In the genomic region with DNA sequence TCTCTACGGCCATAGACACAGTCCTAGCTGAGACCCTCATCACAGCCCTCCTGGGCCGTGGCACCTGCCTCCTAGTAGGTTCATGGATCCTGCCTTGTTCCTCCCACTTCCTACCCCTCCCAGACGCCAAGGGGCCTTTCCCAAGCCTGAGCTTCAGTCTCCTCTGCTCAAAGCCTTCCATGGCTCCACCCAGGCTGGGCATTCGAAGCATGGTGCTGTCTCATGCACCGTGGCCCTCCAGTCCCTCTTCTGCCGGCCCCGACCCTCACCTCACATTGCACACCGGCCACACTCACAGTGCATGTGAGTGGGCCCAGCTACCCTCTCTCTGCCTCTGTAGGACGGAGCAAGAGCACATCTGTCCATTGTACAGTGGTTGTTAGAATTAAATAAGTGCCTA, we compare ENCODE assay signal across 21 cellular contexts. TPM values are rescaled to one million over a fixed set of nuclear protein-coding genes. Genes with fewer than 3 reads are reported as not detected.
DNase-seq lines count a peak whose midpoint lies in the region; ATAC-seq and TF ChIP-seq lines count a peak whose summit lies in the region.
"Had no signal": no experiment of that assay in that cellular context is flagged by ENCODE, and none has a peak within 500 bp of the region (broad histone marks: within the 10 kb centered on the region; RNA-seq: fewer than 3 reads in every experiment).

No MANE protein-coding gene starts in this region.

- H3K4me3 ChIP-seq in DND-41 (ENCODE audit: low read depth in 1 of 2, low read length in 2 of 2) (no peak overlapping the region), transverse colon (no peak overlapping the region)

- H3K79me2 ChIP-seq in DND-41 (ENCODE audit: insufficient read depth, low read length) = no peaks in the 10 kb centered on the region

- H4K20me1 ChIP-seq in DND-41 (ENCODE audit: insufficient read depth, low read length) = no peaks in the 10 kb centered on the region

- H3K27ac Mint-ChIP-seq in MCF 10A (ENCODE audit: low read depth, unreplicated experiment) = no peak overlapping the region
- H3K27ac Mint-ChIP-seq: H9 had no signal

- H3K27me3 ChIP-seq in DND-41 (ENCODE audit: insufficient read depth, low read length, poor library complexity) = peaks cover 4% of the 10 kb centered on the region
- H3K27me3 ChIP-seq in layer of hippocampus (ENCODE audit: control insufficient read depth, insufficient read depth, low read length) = no peaks in the 10 kb centered on the region
- no peaks in the 10 kb centered on the region for H3K27me3 ChIP-seq in transverse colon

- no peaks in the 10 kb centered on the region for H3K36me3 Mint-ChIP-seq in MCF 10A (ENCODE audit: insufficient read depth, unreplicated experiment)
- H3K36me3 Mint-ChIP-seq: CD8-positive, alpha-beta memory T cell had no signal

- TF ChIP-seq POLR2A in transverse colon (IDR thresholded peaks at IDR 0.05) = no peak

- in situ Hi-C loops in transverse colon (cut with MboI; ENCODE audit: low pct_ligation_motif_present in 1 of 4, low pct_unique_long_range_greater_than_20kb in 1 of 4, low sequenced_read_pairs in 3 of 4) = no loop called here

- peak overlapping the region; percentile 59; the same call in 1 of the 2 replicates for H2AFZ ChIP-seq in DND-41 (ENCODE audit: low read depth, low read length)

- TF ChIP-seq CTCF in DND-41 (IDR thresholded peaks at IDR 0.05; ENCODE audit: borderline replicate concordance, extremely low read depth, low read length, poor library complexity, severe bottlenecking) = no peak
- TF ChIP-seq CTCF in omental fat pad (IDR thresholded peaks at IDR 0.05) = no peak
- TF ChIP-seq CTCF in transverse colon (IDR thresholded peaks at IDR 0.05) = no peak
- no peak for TF ChIP-seq CTCF in MCF 10A (IDR thresholded peaks at IDR 0.05; ENCODE audit: unreplicated experiment)

- H3K36me3 ChIP-seq in DND-41 (ENCODE audit: insufficient read depth, low read length) (no peaks in the 10 kb centered on the region), transverse colon (no peaks in the 10 kb centered on the region)

- intact Hi-C loops in transverse colon (cut with DNase I; ENCODE audit: low total_unique reads) (no loop called here), MCF 10A (cut with micrococcal nuclease) (no loop called here)

- no peak overlapping the region for H3K9ac ChIP-seq in DND-41 (ENCODE audit: low read depth, low read length)

- CTCF ChIA-PET in MCF 10A (lab: Yijun Ruan, JAX) = interaction anchor here (5.2 kb wide), 1 partner anchor 113 kb away, joined by 25 read pairs; no protein-coding TSS in a partner anchor

- H3K4me3 Mint-ChIP-seq in MCF 10A (ENCODE audit: unreplicated experiment) = no peak overlapping the region
- H3K4me3 Mint-ChIP-seq: H9 had no signal

- ATAC-seq in DND-41 (ENCODE audit: insufficient read depth, low read depth) = no peak
- peak; percentile 37 for ATAC-seq in omental fat pad (ENCODE audit: low FRiP score)

- H3K27me3 Mint-ChIP-seq in MCF 10A (ENCODE audit: insufficient read depth, unreplicated experiment) = no peaks in the 10 kb centered on the region
- H3K27me3 Mint-ChIP-seq: CD8-positive, alpha-beta memory T cell had no signal

- no peak overlapping the region for H3K27ac ChIP-seq in DND-41 (ENCODE audit: low read length)
- peak overlapping the region; percentile 56 for H3K27ac ChIP-seq in layer of hippocampus (ENCODE audit: low read depth, low read length)
- H3K27ac ChIP-seq in transverse colon = no peak overlapping the region
- H3K27ac ChIP-seq: C4-2B, HL-60 had no signal

- POLR2A ChIA-PET in MCF 10A (lab: Yijun Ruan, JAX) = no interaction called here

- no peak for TF ChIP-seq EP300 in transverse colon (IDR thresholded peaks at IDR 0.05; ENCODE audit: low read depth)

- DNase-seq in DND-41 (no peak), omental fat pad (ENCODE audit: low spot score) (no peak), transverse colon (peak; percentile 0), MCF 10A (ENCODE audit: unreplicated experiment) (no peak), NCI-H510A treated with DMSO at 0.1 percent for 48 hours (lab: John Stamatoyannopoulos, UW) (no peak)
- no peak for DNase-seq in activated effector memory CD4-positive, alpha-beta T cell treated with anti-CD3 and anti-CD28 coated beads, Interleukin-2, amount 50 U/mL, for 16 hours
- DNase-seq: CD8-positive, alpha-beta memory T cell; DMS53; EL; GF-D8; H9; KBM-7; NCI-H1092; NCI-H1436 treated with DMSO at 0.1 percent for 48 hours; NCI-H1930; NCI-H226; NCI-H524 treated with DMSO at 0.1 percent for 48 hours; NCI-H82 had no signal

- H3K4me2 ChIP-seq in DND-41 (ENCODE audit: insufficient read depth, low read length) = no peak overlapping the region

- 89% methylated on average over 9 of the region's 9 CpGs; no CpG with 5 or more reads in 1 of the 2 donors for WGBS in transverse colon (ENCODE audit: low coverage in 1 of 2), 2 donors

- no peaks in the 10 kb centered on the region for H3K9me3 Mint-ChIP-seq in MCF 10A (ENCODE audit: unreplicated experiment)
- H3K9me3 Mint-ChIP-seq: CD8-positive, alpha-beta memory T cell; H9 had no signal

- H3K9me3 ChIP-seq in DND-41 (ENCODE audit: insufficient read depth, low read length, severe bottlenecking) = no peaks in the 10 kb centered on the region
- H3K9me3 ChIP-seq in transverse colon = no peaks in the 10 kb centered on the region

- peaks cover 25% of the 10 kb centered on the region for H3K4me1 Mint-ChIP-seq in MCF 10A (ENCODE audit: insufficient read depth, unreplicated experiment)

- H3K4me1 ChIP-seq in DND-41 (ENCODE audit: insufficient read depth, low read length) (peaks cover 12% of the 10 kb centered on the region), transverse colon (peaks cover 0 to 8% (median 1%) of the 10 kb centered on the region in 4 donors)

- BruUV-seq in MCF 10A (replicated peaks; lab: Mats Ljungman, UMichigan) = no TSS peak

RNA-seq across cellular contexts. Expression of a gene that starts 21.7 kb away (rescaled TPM):
- total RNA-seq in omental fat pad = 10 to 100 TPM; 26.4 to 29.8 (median 27.0) TPM
- 10 to 100 TPM; 17.9 to 83.4 (median 43.0) TPM for total RNA-seq in transverse colon
- total RNA-seq in MCF 10A (2022) = 15.6 and 19.2 TPM in 2 replicates

RNA-seq across cellular contexts. Expression of a gene that starts 44.9 kb away (rescaled TPM):
- 10 to 100 TPM; 12.3 to 23.3 (median 13.9) TPM for total RNA-seq in omental fat pad
- 10 to 100 TPM in 3 of 4 donors, under 1 TPM in 1; 1.00 to 18.8 (median 12.4) TPM for total RNA-seq in transverse colon
- 10.6 and 13.0 TPM in 2 replicates for total RNA-seq in MCF 10A (2022)

RNA-seq across cellular contexts. Expression of a gene that starts 51.2 kb away (rescaled TPM):
- total RNA-seq in omental fat pad = 10 to 100 TPM; 42.7 to 56.3 (median 45.9) TPM
- 10 to 100 TPM; 18.3 to 51.0 (median 30.3) TPM for total RNA-seq in transverse colon
- total RNA-seq in MCF 10A (2022) = 42.5 and 63.2 TPM in 2 replicates
